8 cellular contexts compared by ENCODE assay signal in genomic region chr2:38037757-38038615, GRCh38. TPM values are rescaled to one million over a fixed set of nuclear protein-coding genes. Genes with fewer than 3 reads are reported as not detected.
DNase-seq lines count a peak whose midpoint lies in the region; ATAC-seq, FAIRE-seq and TF ChIP-seq lines count a peak whose summit lies in the region.

No MANE protein-coding gene starts in this region.

- peaks cover 26% of the 10 kb centered on the region for H3K4me1 ChIP-seq in ACC112 (ENCODE audit: control insufficient read depth, insufficient read depth, low read length, unreplicated experiment)

- H3K36me3 ChIP-seq in ACC112 (ENCODE audit: insufficient read depth, low read length): no peaks in the 10 kb centered on the region

- ATAC-seq in HG02763 (IDR thresholded peaks at IDR 0.05; ENCODE audit: unreplicated experiment): peak; percentile 70

- H3K27me3 ChIP-seq in ACC112 (ENCODE audit: insufficient read depth, low read length): no peaks in the 10 kb centered on the region

- H3K4me3 ChIP-seq in ACC112 (ENCODE audit: low read depth, low read length) (peak overlapping the region; percentile 70), fibroblast of villous mesenchyme (ENCODE audit: low read depth, low read length) (peak overlapping the region; percentile 30)

- DNase-seq in GM12891 (ENCODE audit: insufficient read length, low spot score): peak; percentile 11
- DNase-seq in RPMI7951 (ENCODE audit: low read depth): peak; percentile 85
- DNase-seq in fibroblast of villous mesenchyme (ENCODE audit: low read depth): peak; percentile 54
- peak; percentile 2 for DNase-seq in pons (ENCODE audit: low spot score)
- no peak for DNase-seq in COLO829 (ENCODE audit: low spot score)
- DNase-seq in KG1 (lab: John Stamatoyannopoulos, UW): no peak

- no peaks in the 10 kb centered on the region for H3K79me2 ChIP-seq in ACC112 (ENCODE audit: control insufficient read depth, insufficient read depth, low read length, unreplicated experiment)

- H3K27ac ChIP-seq in ACC112 (ENCODE audit: low read depth, low read length): peak overlapping the region; percentile 86

- peak; percentile 35 for FAIRE-seq in GM12891 (lab: Jason Lieb, UNC)

- TF ChIP-seq POLR2A in GM12891 (IDR thresholded peaks at IDR 0.05; ENCODE audit: low read depth, low read length): peak; percentile 20; the same call in 1 of the 2 replicates

- peak; percentile 37 for TF ChIP-seq CTCF in fibroblast of villous mesenchyme (IDR thresholded peaks at IDR 0.05; ENCODE audit: insufficient read depth, low read depth, low read length)

- peak overlapping the region; percentile 94 for H2AFZ ChIP-seq in ACC112 (ENCODE audit: low read length, unreplicated experiment)

TF ChIP-seq in GM12891, 5 proteins besides CTCF, POLR2A, EP300 and RAD21:
- TF ChIP-seq POU2F2 (IDR thresholded peaks at IDR 0.05; ENCODE audit: low read depth, low read length): no peak; the same call in 1 of the 2 replicates
- peak; percentile 2 for TF ChIP-seq PAX5 (IDR thresholded peaks at IDR 0.05; ENCODE audit: insufficient read depth, low read length, severe bottlenecking)
- 0 out of 2 replicates have a peak, but pooled peaks have one; percentile 6 for TF ChIP-seq TAF1 (IDR thresholded peaks at IDR 0.05; ENCODE audit: low read depth, low read length)
- no peak; the same call in 1 of the 2 replicates for TF ChIP-seq POLR2AphosphoS5 (IDR thresholded peaks at IDR 0.05; ENCODE audit: low read depth, low read length)
- TF ChIP-seq SPI1 (IDR thresholded peaks at IDR 0.05; ENCODE audit: low read depth, low read length): no peak

RNA-seq across cellular contexts. Expression of gene CYP1B1, which starts 38.0 kb away (rescaled TPM):
- 21.9 TPM for polyA plus RNA-seq in GM12891 (2012; ENCODE audit: low read depth, missing spikeins)
- total RNA-seq in RPMI7951 (2014; rRNA removed; shearing (Covaris generic)): 0.39 and 1.2 TPM in 2 replicates
- 6.5 and 9.3 TPM in 2 replicates for total RNA-seq in fibroblast of villous mesenchyme

Comparison
In these comparisons a context has a peak if more than half of its experiments do, and no peak if none do; other contexts are left out.
1. DNase-seq: peak in GM12891 (single experiment), RPMI7951 (single experiment), fibroblast of villous mesenchyme (single experiment) and pons (single experiment); none in COLO829 (single experiment) and KG1 (single experiment).